In the genomic region with DNA sequence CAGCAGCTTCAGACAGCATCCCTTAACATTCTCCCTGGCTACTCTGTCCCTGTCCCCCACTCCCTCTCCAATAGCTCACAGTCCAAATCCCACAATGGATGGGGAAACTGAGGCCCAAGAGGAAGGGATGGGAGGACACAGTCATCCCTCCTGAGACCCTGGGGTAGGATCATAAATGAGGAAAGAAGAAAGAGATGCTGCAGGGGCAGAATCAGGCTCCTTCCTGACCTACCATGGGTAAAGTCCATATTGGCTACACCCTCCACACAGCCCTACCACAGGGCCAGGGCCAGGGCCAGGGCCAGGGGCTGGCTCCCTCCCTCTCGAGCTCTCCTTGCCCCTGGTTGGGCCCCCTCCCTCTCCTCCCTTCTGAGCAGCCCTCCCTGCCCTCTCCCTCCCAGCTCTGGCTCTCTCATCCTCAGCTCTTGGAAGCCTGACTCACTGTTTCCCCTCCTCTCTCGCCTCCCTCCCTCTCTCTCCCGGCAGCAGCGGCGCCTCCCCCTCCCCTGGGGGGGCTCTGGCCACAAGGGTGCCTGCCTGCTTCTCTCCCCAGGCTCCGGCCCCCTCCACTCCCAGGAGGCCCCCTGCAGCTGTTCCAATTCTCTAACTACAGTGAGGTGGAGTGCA, we compare ENCODE assay signal across 8 cellular contexts. TPM values are rescaled to one million over a fixed set of nuclear protein-coding genes. Genes with fewer than 3 reads are reported as not detected.
DNase-seq lines count a peak whose midpoint lies in the region; ATAC-seq, FAIRE-seq and TF ChIP-seq lines count a peak whose summit lies in the region.

No MANE protein-coding gene starts in this region.

- H3K27ac ChIP-seq in endothelial cell of umbilical vein (ENCODE audit: insufficient read depth, low read depth, low read length) (no peak overlapping the region), tibial nerve (peak overlapping the region; percentile 52 to 99 (median 96))

- intact Hi-C loops in activated CD4-positive, alpha-beta T cell treated with anti-CD3 and anti-CD28 coated beads for 36 hours (cut with DNase I, micrococcal nuclease): loop anchor here in 1 of 2 experiments (1.0 kb wide), 1 partner anchor 43 kb away; no protein-coding TSS in a partner anchor
- intact Hi-C loops in endothelial cell of umbilical vein (cut with micrococcal nuclease): loop anchor here (1.0 kb wide), 2 partner anchors 24 to 277 kb away; a partner anchor contains a TSS

- no peak overlapping the region for H3K4me3 Mint-ChIP-seq in activated CD4-positive, alpha-beta T cell treated with anti-CD3 and anti-CD28 coated beads for 36 hours
- peak overlapping the region; percentile 24 for H3K4me3 Mint-ChIP-seq in natural killer cell treated with Interleukin-12 subunit alpha and Interleukin-12 subunit beta and Interleukin-15 and Interleukin-18, amount 100 ng/mL, for 72 hours

- no peak overlapping the region for H2AFZ ChIP-seq in endothelial cell of umbilical vein (ENCODE audit: low read depth, low read length)

- no peak overlapping the region for H3K4me2 ChIP-seq in endothelial cell of umbilical vein (ENCODE audit: insufficient read depth, low read length)

- POLR2A ChIA-PET in activated CD4-positive, alpha-beta T cell treated with anti-CD3 and anti-CD28 coated beads for 36 hours (lab: Charles Lee): interaction anchor here (0.6 kb wide), 1 partner anchor 40 kb away, joined by 4 read pairs; no protein-coding TSS in a partner anchor
- POLR2A ChIA-PET in endothelial cell of umbilical vein (lab: Charles Lee): interaction anchor here (0.6 kb wide), 1 partner anchor 24 kb away, joined by 3 read pairs; no protein-coding TSS in a partner anchor

- dilution Hi-C loops in endothelial cell of umbilical vein (cut with MboI; ENCODE audit: extremely low pct_ligation_motif_present, low sequenced_read_pairs): loop anchor here (25.0 kb wide), 1 partner anchor 187 kb away; no protein-coding TSS in a partner anchor

- H3K4me3 ChIP-seq in endothelial cell of umbilical vein (replicated peaks in 1 of 3; ENCODE audit: insufficient read depth in 1 of 3, low read depth in 1 of 3, low read length in 3 of 3): no peak overlapping the region
- H3K4me3 ChIP-seq in tibial nerve: no peak overlapping the region

- no peaks in the 10 kb centered on the region for H3K27me3 ChIP-seq in endothelial cell of umbilical vein (ENCODE audit: control insufficient read depth in 2 of 2, insufficient read depth in 2 of 2, low read length in 2 of 2)
- H3K27me3 ChIP-seq in tibial nerve: no peaks in the 10 kb centered on the region

- H3K9me3 ChIP-seq in endothelial cell of umbilical vein (replicated peaks; ENCODE audit: control insufficient read depth, insufficient read depth, low read length) (no peaks in the 10 kb centered on the region), tibial nerve (no peaks in the 10 kb centered on the region)

- peaks cover 19% of the 10 kb centered on the region for H3K79me2 ChIP-seq in endothelial cell of umbilical vein (ENCODE audit: control insufficient read depth, insufficient read depth, low read length)

- 0 to 2% methylated on average over 5 to 6 of the region's 6 CpGs for WGBS in tibial nerve, 2 donors

- peak; percentile 88 for FAIRE-seq in endothelial cell of umbilical vein (lab: Jason Lieb, UNC)

- H3K27me3 Mint-ChIP-seq in activated CD4-positive, alpha-beta T cell treated with anti-CD3 and anti-CD28 coated beads for 36 hours: no peaks in the 10 kb centered on the region
- H3K27me3 Mint-ChIP-seq in natural killer cell treated with Interleukin-12 subunit alpha and Interleukin-12 subunit beta and Interleukin-15 and Interleukin-18, amount 100 ng/mL, for 72 hours: no peaks in the 10 kb centered on the region

- no peak for TF ChIP-seq CTCF in endothelial cell of umbilical vein (IDR thresholded peaks at IDR 0.05; ENCODE audit: extremely low read depth in 1 of 2, insufficient read depth in 1 of 2, low read depth in 1 of 2, low read length in 2 of 2)
- TF ChIP-seq CTCF in tibial nerve (IDR thresholded peaks at IDR 0.05): no peak

- no peaks in the 10 kb centered on the region for H3K9me1 ChIP-seq in endothelial cell of umbilical vein (replicated peaks; ENCODE audit: control insufficient read depth, extremely low read depth, insufficient read depth, low read length)

- peaks cover 23% of the 10 kb centered on the region for H3K4me1 ChIP-seq in endothelial cell of umbilical vein (ENCODE audit: control insufficient read depth, extremely low read depth, insufficient read depth, low read length)
- H3K4me1 ChIP-seq in tibial nerve: peaks cover 6 to 87% (median 81%) of the 10 kb centered on the region in 4 donors

- peaks cover 36% of the 10 kb centered on the region for H3K4me1 Mint-ChIP-seq in activated CD4-positive, alpha-beta T cell treated with anti-CD3 and anti-CD28 coated beads for 36 hours
- H3K4me1 Mint-ChIP-seq in natural killer cell treated with Interleukin-12 subunit alpha and Interleukin-12 subunit beta and Interleukin-15 and Interleukin-18, amount 100 ng/mL, for 72 hours (ENCODE audit: low read depth in 2 of 2): peaks cover 24 to 41% of the 10 kb centered on the region in 2 donors

- no peak overlapping the region for H3K27ac Mint-ChIP-seq in activated CD4-positive, alpha-beta T cell treated with anti-CD3 and anti-CD28 coated beads for 36 hours
- H3K27ac Mint-ChIP-seq in natural killer cell treated with Interleukin-12 subunit alpha and Interleukin-12 subunit beta and Interleukin-15 and Interleukin-18, amount 100 ng/mL, for 72 hours: peak overlapping the region; percentile 66

- BruUV-seq in endothelial cell of umbilical vein (replicated peaks; lab: Mats Ljungman, UMichigan): no TSS peak

- TF ChIP-seq POLR2A in endothelial cell of umbilical vein (IDR thresholded peaks at IDR 0.05; ENCODE audit: low read depth, low read length): no peak
- no peak for TF ChIP-seq POLR2A in tibial nerve (IDR thresholded peaks at IDR 0.05)

- H3K9ac ChIP-seq in endothelial cell of umbilical vein (replicated peaks; ENCODE audit: extremely low read depth, insufficient read depth, low read length): no peak overlapping the region

- TF ChIP-seq EP300 in tibial nerve (IDR thresholded peaks at IDR 0.05): peak in 1 of 2 donors; percentile 58

- CTCF ChIA-PET in activated CD4-positive, alpha-beta T cell treated with anti-CD3 and anti-CD28 coated beads for 36 hours (lab: Charles Lee): interaction anchor here (0.5 to 0.9 kb wide), 3 partner anchors 41 to 182 kb away, joined by 3 to 5 read pairs (median 3); no protein-coding TSS in a partner anchor
- CTCF ChIA-PET in endothelial cell of umbilical vein (lab: Charles Lee): interaction anchor here (0.6 to 12.3 kb wide), 9 partner anchors 24 to 299 kb away, joined by 3 to 455 read pairs (median 4); no protein-coding TSS in a partner anchor

- no peaks in the 10 kb centered on the region for H4K20me1 ChIP-seq in endothelial cell of umbilical vein (replicated peaks; ENCODE audit: control insufficient read depth, extremely low read depth, insufficient read depth, low read length)

- H3K36me3 ChIP-seq in endothelial cell of umbilical vein (ENCODE audit: control insufficient read depth in 2 of 2, extremely low read depth in 1 of 2, insufficient read depth in 2 of 2, low read length in 2 of 2) (peaks cover 0 to 5% of the 10 kb centered on the region in 2 experiments), tibial nerve (peaks cover 0 to 6% (median 0%) of the 10 kb centered on the region in 3 donors)

- DNase-seq in activated CD4-positive, CD25-positive, alpha-beta regulatory T cell (lab: John Stamatoyannopoulos, UW): no peak
- peak; percentile 84 for DNase-seq in activated CD4-positive, alpha-beta T cell treated with anti-CD3 and anti-CD28 coated beads for 36 hours
- peak; percentile 85 for DNase-seq in endothelial cell of umbilical vein (ENCODE audit: low read depth, low spot score)
- peak; percentile 75 for DNase-seq in natural killer cell treated with Interleukin-12 subunit alpha and Interleukin-12 subunit beta and Interleukin-15 and Interleukin-18, amount 100 ng/mL, for 72 hours (ENCODE audit: low spot score)
- DNase-seq in tibial nerve (ENCODE audit: low spot score in 2 of 2): no peak

- no peaks in the 10 kb centered on the region for H3K9me3 Mint-ChIP-seq in activated CD4-positive, alpha-beta T cell treated with anti-CD3 and anti-CD28 coated beads for 36 hours (ENCODE audit: low read depth)
- H3K9me3 Mint-ChIP-seq in natural killer cell treated with Interleukin-12 subunit alpha and Interleukin-12 subunit beta and Interleukin-15 and Interleukin-18, amount 100 ng/mL, for 72 hours: no peaks in the 10 kb centered on the region

- peak; percentile 39 to 41 for ATAC-seq in activated CD4-positive, CD25-positive, alpha-beta regulatory T cell treated with anti-CD3 and anti-CD28 coated beads, Interleukin-2, amount 50 U/mL, for 24 hours
- ATAC-seq in activated CD4-positive, alpha-beta T cell treated with anti-CD3 and anti-CD28 coated beads for 36 hours: peak; percentile 54
- no peak for ATAC-seq in natural killer cell treated with Interleukin-12 subunit alpha and Interleukin-12 subunit beta and Interleukin-15 and Interleukin-18, amount 100 ng/mL, for 72 hours
- ATAC-seq in GM21447 (IDR thresholded peaks at IDR 0.05; ENCODE audit: unreplicated experiment) (no peak), GM18909 (IDR thresholded peaks at IDR 0.05; ENCODE audit: poor library complexity, unreplicated experiment) (no peak)

- no peaks in the 10 kb centered on the region for H3K36me3 Mint-ChIP-seq in activated CD4-positive, alpha-beta T cell treated with anti-CD3 and anti-CD28 coated beads for 36 hours (ENCODE audit: low read depth)
- no peaks in the 10 kb centered on the region for H3K36me3 Mint-ChIP-seq in natural killer cell treated with Interleukin-12 subunit alpha and Interleukin-12 subunit beta and Interleukin-15 and Interleukin-18, amount 100 ng/mL, for 72 hours

RNA-seq across cellular contexts. Expression of a gene that starts 4.9 kb away (rescaled TPM):
- total RNA-seq in activated CD4-positive, alpha-beta T cell treated with anti-CD3 and anti-CD28 coated beads for 36 hours: 10 to 100 TPM; 10.3 to 12.1 TPM
- total RNA-seq in endothelial cell of umbilical vein (32.1 and 33.0 TPM in 2 replicates), tibial nerve (10 to 100 TPM; 26.4 to 39.9 (median 34.6) TPM)
- polyA plus RNA-seq in endothelial cell of umbilical vein: 7.0 and 7.8 TPM in 2 replicates
- polyA plus RNA-seq in endothelial cell of umbilical vein (2011; cell fraction: cytosol; rRNA removed): 5.9 and 7.2 TPM in 2 replicates
- 17.1 and 18.6 TPM in 2 replicates for polyA plus RNA-seq in endothelial cell of umbilical vein (2011; cell fraction: nucleus; rRNA removed)
- polyA plus RNA-seq in endothelial cell of umbilical vein (2012): 10.8 and 13.3 TPM in 2 replicates
- 10.8 and 13.8 TPM in 2 replicates for polyA minus RNA-seq in endothelial cell of umbilical vein
- polyA minus RNA-seq in endothelial cell of umbilical vein (2011; cell fraction: cytosol; rRNA and poly(A)+ RNA removed): 4.2 TPM
- polyA minus RNA-seq in endothelial cell of umbilical vein (2011; cell fraction: nucleus; rRNA and poly(A)+ RNA removed): 7.6 and 14.5 TPM in 2 replicates
- 10 to 100 TPM; 38.8 to 42.9 TPM for total RNA-seq in natural killer cell treated with Interleukin-12 subunit alpha and Interleukin-12 subunit beta and Interleukin-15 and Interleukin-18, amount 100 ng/mL, for 72 hours

RNA-seq across cellular contexts. Expression of a gene that starts 36.0 kb away (rescaled TPM):
- total RNA-seq in activated CD4-positive, alpha-beta T cell treated with anti-CD3 and anti-CD28 coated beads for 36 hours: under 1 TPM in 1 of 2 experiments, not detected in 1; 0.11 TPM
- total RNA-seq in endothelial cell of umbilical vein (not detected in 2 replicates), tibial nerve (10 to 100 TPM; 18.4 to 63.9 (median 22.6) TPM)
- polyA plus RNA-seq in endothelial cell of umbilical vein: 0.16 and 0.18 TPM in 2 replicates
- 0.07 and 0.08 TPM in 2 replicates for polyA plus RNA-seq in endothelial cell of umbilical vein (2011; cell fraction: cytosol; rRNA removed)
- polyA plus RNA-seq in endothelial cell of umbilical vein (2011; cell fraction: nucleus; rRNA removed): 0.20 and 0.55 TPM in 2 replicates
- not detected in 2 replicates for polyA plus RNA-seq in endothelial cell of umbilical vein (2012)
- polyA minus RNA-seq in endothelial cell of umbilical vein: 0.13 TPM in 1 of 2 replicates, not detected in the other
- not detected for polyA minus RNA-seq in endothelial cell of umbilical vein (2011; cell fraction: cytosol; rRNA and poly(A)+ RNA removed)
- not detected in 2 replicates for polyA minus RNA-seq in endothelial cell of umbilical vein (2011; cell fraction: nucleus; rRNA and poly(A)+ RNA removed)
- 10 to 100 TPM; 14.2 to 60.0 TPM for total RNA-seq in natural killer cell treated with Interleukin-12 subunit alpha and Interleukin-12 subunit beta and Interleukin-15 and Interleukin-18, amount 100 ng/mL, for 72 hours

Comparison
In these comparisons a context has a peak if more than half of its experiments do, and no peak if none do; other contexts are left out.
1. ATAC-seq: peak in activated CD4-positive, CD25-positive, alpha-beta regulatory T cell treated with anti-CD3 and anti-CD28 coated beads, Interleukin-2, amount 50 U/mL, for 24 hours (2 of 2) and activated CD4-positive, alpha-beta T cell treated with anti-CD3 and anti-CD28 coated beads for 36 hours (single experiment); none in natural killer cell treated with Interleukin-12 subunit alpha and Interleukin-12 subunit beta and Interleukin-15 and Interleukin-18, amount 100 ng/mL, for 72 hours (0 of 2), GM21447 (single experiment) and GM18909 (single experiment).
2. DNase-seq: peak in activated CD4-positive, alpha-beta T cell treated with anti-CD3 and anti-CD28 coated beads for 36 hours (single experiment), endothelial cell of umbilical vein (single experiment) and natural killer cell treated with Interleukin-12 subunit alpha and Interleukin-12 subunit beta and Interleukin-15 and Interleukin-18, amount 100 ng/mL, for 72 hours (single experiment); none in activated CD4-positive, CD25-positive, alpha-beta regulatory T cell (0 of 4) and tibial nerve (0 of 2).
3. RNA of a gene that starts 36.0 kb away (total RNA-seq): 14.2 to 60.0 TPM in natural killer cell treated with Interleukin-12 subunit alpha and Interleukin-12 subunit beta and Interleukin-15 and Interleukin-18, amount 100 ng/mL, for 72 hours and 18.4 to 63.9 TPM in tibial nerve; 0.11 TPM in activated CD4-positive, alpha-beta T cell treated with anti-CD3 and anti-CD28 coated beads for 36 hours and not detected in endothelial cell of umbilical vein; every median in the first group is over 10 times any median in the second.